In the genomic region with DNA sequence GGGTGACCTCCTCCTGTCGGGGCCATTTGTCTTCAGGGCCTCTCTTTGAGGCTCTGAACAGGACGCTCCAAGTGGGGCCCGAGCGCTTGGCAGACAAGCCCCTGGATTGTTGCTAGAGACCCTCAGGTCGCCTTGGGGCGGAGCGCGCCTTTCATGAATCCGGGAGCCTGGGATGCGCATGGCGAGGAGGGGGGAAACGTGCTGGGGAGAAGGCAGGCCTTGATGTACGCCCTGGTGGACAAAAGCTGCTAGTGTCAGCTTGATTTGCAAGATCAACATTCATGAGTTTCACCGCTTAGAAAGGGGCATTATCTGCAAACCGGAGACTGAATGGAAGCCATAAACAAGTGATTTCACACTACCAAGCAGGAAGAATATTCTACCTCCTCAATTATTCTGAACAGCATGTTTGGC, we compare ENCODE assay signal across 8 cellular contexts.
DNase-seq lines count a peak whose midpoint lies in the region; ATAC-seq and TF ChIP-seq lines count a peak whose summit lies in the region.

No MANE protein-coding gene starts in this region.

- TF ChIP-seq CTCF in AG04450 (IDR thresholded peaks at IDR 0.05; ENCODE audit: low read depth, low read length): peak; percentile 55
- TF ChIP-seq CTCF in right lobe of liver (IDR thresholded peaks at IDR 0.05): no peak
- peak in 3 of 6 experiments; percentile 2 to 42 (median 38) for TF ChIP-seq CTCF in thyroid gland (IDR thresholded peaks at IDR 0.05)

- TF ChIP-seq POLR2A in right lobe of liver (IDR thresholded peaks at IDR 0.05) (no peak), thyroid gland (IDR thresholded peaks at IDR 0.05) (no peak)

- peak overlapping the region; percentile 25 for H3K27ac ChIP-seq in AG04450 (ENCODE audit: low read depth, low read length)
- H3K27ac ChIP-seq in right lobe of liver: peak overlapping the region in 1 of 3 donors; percentile 29
- H3K27ac ChIP-seq in thyroid gland: peak overlapping the region in 1 of 3 donors; percentile 4

- no peaks in the 10 kb centered on the region; the same call in 1 of the 2 replicates for H3K9me3 ChIP-seq in AG04450 (ENCODE audit: control insufficient read depth, insufficient read depth, low read length)
- no peaks in the 10 kb centered on the region for H3K9me3 ChIP-seq in right lobe of liver
- no peaks in the 10 kb centered on the region for H3K9me3 ChIP-seq in thyroid gland

- ATAC-seq in GM19025 (IDR thresholded peaks at IDR 0.05; ENCODE audit: low read depth, unreplicated experiment) (peak; percentile 11), right lobe of liver (peak in 2 of 4 donors; percentile 21 to 29)

- intact Hi-C loops in right lobe of liver (cut with DNase I) (no loop called here), thyroid gland (cut with DNase I) (no loop called here)

- DNase-seq in AG04450 (ENCODE audit: low read depth, low spot score): peak; percentile 75
- peak; percentile 73 for DNase-seq in NCI-H146 treated with DMSO at 0.1 percent for 48 hours (lab: John Stamatoyannopoulos, UW; ENCODE audit: unreplicated experiment)
- DNase-seq in dermis blood vessel endothelial cell: peak; percentile 93
- peak in 1 of 3 donors; percentile 58 for DNase-seq in right lobe of liver
- DNase-seq in thyroid gland: peak; percentile 30 to 35
- no peak for DNase-seq in A172 (ENCODE audit: low spot score)
- no peak for DNase-seq in NK-92 treated with Interleukin-12 subunit alpha and Interleukin-12 subunit beta, amount 100 ng/mL, for 24 hours (lab: John Stamatoyannopoulos, UW)

- H3K4me3 ChIP-seq in AG04450 (ENCODE audit: low read depth, low read length) (peak overlapping the region; percentile 65), right lobe of liver (peak overlapping the region in 2 of 3 donors; percentile 36 to 51), thyroid gland (replicated peaks in 1 of 3) (peak overlapping the region in 2 of 3 donors; percentile 27 to 29)

- H3K27me3 ChIP-seq in AG04450 (ENCODE audit: control insufficient read depth, insufficient read depth, low read length) (peaks cover 5% of the 10 kb centered on the region), right lobe of liver (no peaks in the 10 kb centered on the region), thyroid gland (no peaks in the 10 kb centered on the region)

- CTCF ChIA-PET in AG04450 (lab: Charles Lee): interaction anchor here (0.5 to 2.2 kb wide), 7 partner anchors 11 to 569 kb away, joined by 3 to 10 read pairs (median 4); no protein-coding TSS in a partner anchor

- 43% methylated on average over 10 of the region's 15 CpGs for WGBS in right lobe of liver (ENCODE audit: insufficient coverage, low coverage, low lambda C conversion rate, missing lambda C conversion rate)
- WGBS in thyroid gland, 2 donors: 9 to 23% methylated on average over 15 of the region's 15 CpGs

- POLR2A ChIA-PET in AG04450 (lab: Yijun Ruan, JAX): interaction anchor here (0.9 kb wide), 1 partner anchor 262 kb away, joined by 3 read pairs; no protein-coding TSS in a partner anchor

- no peaks in the 10 kb centered on the region for H3K36me3 ChIP-seq in right lobe of liver
- no peaks in the 10 kb centered on the region for H3K36me3 ChIP-seq in thyroid gland

- H3K4me1 ChIP-seq in right lobe of liver: peaks cover 0 to 7% (median 1%) of the 10 kb centered on the region in 4 donors
- peaks cover 6 to 7% of the 10 kb centered on the region in 2 donors for H3K4me1 ChIP-seq in thyroid gland

Comparison
In these comparisons a context has a peak if more than half of its experiments do, and no peak if none do; other contexts are left out.
1. DNase-seq: peak in AG04450 (single experiment), NCI-H146 treated with DMSO at 0.1 percent for 48 hours (single experiment), dermis blood vessel endothelial cell (single experiment) and thyroid gland (2 of 2); none in A172 (single experiment) and NK-92 treated with Interleukin-12 subunit alpha and Interleukin-12 subunit beta, amount 100 ng/mL, for 24 hours (single experiment).
2. Peak in every context shown above with its lines, with median percentiles within 50 percentile points of each other: H3K4me3 ChIP-seq.